In the genomic region with DNA sequence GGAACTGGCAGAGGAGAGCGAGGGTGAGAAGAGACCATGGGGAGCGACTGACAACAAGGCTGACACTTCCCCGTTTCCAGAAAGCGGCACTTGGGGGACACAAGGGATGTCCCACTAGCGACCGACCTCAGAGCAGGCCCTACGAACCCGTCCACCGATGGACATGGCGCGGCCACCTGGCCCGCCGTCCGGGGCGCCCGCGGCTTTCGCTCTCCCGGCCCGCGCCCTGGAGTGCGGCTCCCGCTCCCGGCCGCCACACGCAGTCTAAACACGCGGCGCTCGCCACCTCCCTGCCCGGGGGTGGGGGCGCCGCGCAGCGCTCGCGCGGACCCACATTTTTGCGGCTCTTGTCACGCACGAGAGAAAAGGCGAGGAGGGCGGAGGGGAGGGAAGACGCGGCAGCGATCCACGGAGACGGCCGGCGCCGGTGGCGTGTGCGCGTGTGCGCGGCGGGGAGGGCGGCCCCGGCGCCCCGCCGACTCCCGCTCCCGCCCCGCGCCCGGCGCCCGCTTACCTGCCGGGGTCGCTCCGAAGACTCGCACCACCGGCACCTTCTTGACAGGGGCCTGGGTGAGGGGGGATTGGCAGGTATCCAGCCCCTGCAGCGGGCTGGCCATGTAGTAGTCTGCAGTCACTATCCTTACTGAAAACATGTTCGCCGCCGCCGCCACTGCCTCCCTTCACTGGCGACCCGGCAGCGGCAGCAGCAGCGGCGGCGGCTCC, we compare ENCODE assay signal across 8 cellular contexts. TPM values are rescaled to one million over a fixed set of nuclear protein-coding genes. Genes with fewer than 3 reads are reported as not detected.
DNase-seq lines count a peak whose midpoint lies in the region; ATAC-seq, FAIRE-seq and TF ChIP-seq lines count a peak whose summit lies in the region.

No MANE protein-coding gene starts in this region.

- H3K23me2 ChIP-seq in H1 (ENCODE audit: low read depth, low read length): peaks cover 9% of the 10 kb centered on the region

- peaks cover 3% of the 10 kb centered on the region for H3K79me1 ChIP-seq in H1 (ENCODE audit: low read depth, low read length)

- peak; percentile 17 for ATAC-seq in HG02678 (IDR thresholded peaks at IDR 0.05; ENCODE audit: unreplicated experiment)
- ATAC-seq in stimulated activated memory B cell treated with anti-CD40 and anti-IgM and Interleukin-4, amounts not matched to agents 10 μg/mL and 1 μg/mL and 100 μg/mL, for 72 hours: peak; percentile 44

- peak overlapping the region; percentile 61; the same call in 1 of the 2 replicates for H2BK5ac ChIP-seq in H1 (ENCODE audit: low read depth, low read length)

- no peak overlapping the region; the same call in 1 of the 2 replicates for H2AFZ ChIP-seq in H1 (ENCODE audit: low read length)

- peaks cover 41% of the 10 kb centered on the region for H3K4me1 Mint-ChIP-seq in stimulated activated memory B cell treated with anti-CD40 and anti-IgM and Interleukin-4, amounts not matched to agents 10 μg/mL and 1 μg/mL and 100 μg/mL, for 72 hours

- no peak for FAIRE-seq in H1 (lab: Jason Lieb, UNC)

- H3K9me3 Mint-ChIP-seq in stimulated activated memory B cell treated with anti-CD40 and anti-IgM and Interleukin-4, amounts not matched to agents 10 μg/mL and 1 μg/mL and 100 μg/mL, for 72 hours: no peaks in the 10 kb centered on the region

- 2% methylated on average over 22 of the region's 85 CpGs; no CpG with 5 or more reads in 1 of the 2 experiments for WGBS in H1 (ENCODE audit: extremely low coverage in 1 of 2, insufficient coverage in 1 of 2, insufficient read length in 1 of 2, insufficient replicate concordance in 2 of 2, low coverage in 1 of 2, low lambda C conversion rate in 2 of 2, missing lambda C conversion rate in 1 of 2), 2 experiments
- 0 to 1% methylated on average over 28 to 55 of the region's 85 CpGs for WGBS in mesodermal cell (ENCODE audit: insufficient coverage in 2 of 2), 2 experiments

- H3K79me2 ChIP-seq in H1 (ENCODE audit: control insufficient read depth in 1 of 2, insufficient read depth in 2 of 2, low read length in 2 of 2): peaks cover 5 to 36% of the 10 kb centered on the region in 2 experiments

- CTCF ChIA-PET in H1 (lab: Charles Lee; ENCODE audit: partially characterized antibody): interaction anchor here (0.6 kb wide), 1 partner anchor 128 kb away, joined by 3 read pairs; no protein-coding TSS in a partner anchor

- H3K9ac ChIP-seq in H1 (replicated peaks in 1 of 4; ENCODE audit: extremely low read depth in 1 of 4, low read depth in 3 of 4, low read length in 3 of 4): peak overlapping the region; percentile 42 to 94 (median 88); a peak in 6 of 7 replicates

- H4K20me1 ChIP-seq in H1 (replicated peaks in 1 of 2; ENCODE audit: control insufficient read depth in 1 of 2, insufficient read depth in 2 of 2, low read length in 2 of 2): peaks cover 20 to 24% of the 10 kb centered on the region in 2 experiments

- POLR2A ChIA-PET in H1 (lab: Charles Lee; ENCODE audit: partially characterized antibody): interaction anchor here (0.6 to 2.4 kb wide), 13 partner anchors 9 to 223 kb away, joined by 3 to 8 read pairs (median 4); a partner anchor contains a TSS

- H2BK120ac ChIP-seq in H1 (replicated peaks; ENCODE audit: low read depth, low read length): no peak overlapping the region

- H2BK20ac ChIP-seq in H1 (ENCODE audit: low read length): no peak overlapping the region

- no peaks in the 10 kb centered on the region for H3K27me3 Mint-ChIP-seq in stimulated activated memory B cell treated with anti-CD40 and anti-IgM and Interleukin-4, amounts not matched to agents 10 μg/mL and 1 μg/mL and 100 μg/mL, for 72 hours

- H3K23ac ChIP-seq in H1 (ENCODE audit: insufficient read length): no peak overlapping the region

- no peak overlapping the region for H2BK12ac ChIP-seq in H1 (ENCODE audit: low read depth, low read length)

- no peak overlapping the region for H3K14ac ChIP-seq in H1 (ENCODE audit: insufficient read length)

- peak overlapping the region; percentile 96 to 97 for H3K4me2 ChIP-seq in H1 (ENCODE audit: insufficient read depth in 1 of 2, low read depth in 2 of 2, low read length in 2 of 2)

- TF ChIP-seq POLR2A in H1 (IDR thresholded peaks at IDR 0.05; ENCODE audit: control extremely low read depth in 1 of 2, low read depth in 2 of 2, low read length in 2 of 2): no peak

- no peak overlapping the region for H2BK15ac ChIP-seq in H1 (ENCODE audit: low read length)

- no peaks in the 10 kb centered on the region for H3K36me3 Mint-ChIP-seq in stimulated activated memory B cell treated with anti-CD40 and anti-IgM and Interleukin-4, amounts not matched to agents 10 μg/mL and 1 μg/mL and 100 μg/mL, for 72 hours

- H4K8ac ChIP-seq in H1 (ENCODE audit: extremely low read depth, insufficient read depth, low read length): no peak overlapping the region

- no peak for TF ChIP-seq RAD21 in H1 (IDR thresholded peaks at IDR 0.05 in 1 of 2, conservative IDR thresholded peaks at IDR 0.05 in 1 of 2; ENCODE audit: low read depth in 2 of 2, low read length in 2 of 2)

- peak overlapping the region; percentile 72 to 88 (median 84) for H3K4me3 ChIP-seq in H1 (ENCODE audit: extremely low read depth in 1 of 4, insufficient read depth in 2 of 4, low read depth in 3 of 4, low read length in 4 of 4)
- H3K4me3 ChIP-seq in mesodermal cell (ENCODE audit: extremely low read depth, insufficient read depth, low read length, poor library complexity, severe bottlenecking): peak overlapping the region; percentile 74

- H3K36me3 ChIP-seq in H1 (ENCODE audit: control insufficient read depth in 2 of 4, insufficient read depth in 4 of 4, low read length in 3 of 4) (peaks cover 0 to 6% (median 0%) of the 10 kb centered on the region in 4 experiments; a peak in 2 of 8 replicates), mesodermal cell (ENCODE audit: control insufficient read depth, insufficient read depth, low read length) (peaks cover 15% of the 10 kb centered on the region)

- no peak overlapping the region; the same call in 1 of the 2 replicates for H3K18ac ChIP-seq in H1 (ENCODE audit: extremely low read depth, low read length)

- H3K27me3 ChIP-seq in H1 (replicated peaks in 1 of 4; ENCODE audit: control insufficient read depth in 3 of 4, extremely low read depth in 1 of 4, insufficient read depth in 3 of 4, low read length in 3 of 4): peaks cover 21 to 42% (median 32%) of the 10 kb centered on the region in 4 experiments

- H3K4me1 ChIP-seq in H1 (replicated peaks in 1 of 4; ENCODE audit: control insufficient read depth in 3 of 4, insufficient read depth in 4 of 4, low read length in 3 of 4): peaks cover 0 to 12% (median 5%) of the 10 kb centered on the region in 4 experiments; a peak in 4 of 7 replicates
- peaks cover 11% of the 10 kb centered on the region for H3K4me1 ChIP-seq in mesodermal cell (ENCODE audit: control insufficient read depth, insufficient read depth, low read length, poor library complexity, severe bottlenecking)

- no peak overlapping the region; the same call in 1 of the 2 replicates for H3K27ac ChIP-seq in H1 (ENCODE audit: low read depth, low read length)
- peak overlapping the region; percentile 97 for H3K27ac ChIP-seq in mesodermal cell (ENCODE audit: low read depth, low read length, severe bottlenecking)

- no peak overlapping the region for H3K56ac ChIP-seq in H1 (replicated peaks; ENCODE audit: insufficient read length, low read depth, low read length)

- no peak overlapping the region for H4K91ac ChIP-seq in H1 (replicated peaks; ENCODE audit: insufficient read length, low read length)

- H3K9me3 ChIP-seq in H1 (ENCODE audit: insufficient read depth in 2 of 2, low read depth in 1 of 2, low read length in 1 of 2) (no peaks in the 10 kb centered on the region; a peak in 1 of 4 replicates), mesodermal cell (ENCODE audit: control insufficient read depth, low read length) (peaks cover 4% of the 10 kb centered on the region)

- no peak overlapping the region for H4K5ac ChIP-seq in H1 (ENCODE audit: insufficient read length, low read depth, low read length)

- peak overlapping the region; percentile 96 for H3K4me3 Mint-ChIP-seq in stimulated activated memory B cell treated with anti-CD40 and anti-IgM and Interleukin-4, amounts not matched to agents 10 μg/mL and 1 μg/mL and 100 μg/mL, for 72 hours

- H2AK5ac ChIP-seq in H1 (ENCODE audit: low read depth, low read length): no peak overlapping the region

- peak overlapping the region; percentile 90 for H3K27ac Mint-ChIP-seq in stimulated activated memory B cell treated with anti-CD40 and anti-IgM and Interleukin-4, amounts not matched to agents 10 μg/mL and 1 μg/mL and 100 μg/mL, for 72 hours

- no peak for TF ChIP-seq CTCF in H1 (IDR thresholded peaks at IDR 0.05; ENCODE audit: control extremely low read depth in 1 of 3, insufficient read depth in 1 of 3, low read depth in 1 of 3, low read length in 3 of 3)

- peak; percentile 18 for DNase-seq in DMS79 (lab: John Stamatoyannopoulos, UW)
- no peak for DNase-seq in DMS79 treated with DMSO at 0.1 percent for 48 hours (lab: John Stamatoyannopoulos, UW)
- peak; percentile 77 for DNase-seq in NCI-H2171 treated with DMSO at 0.1 percent for 48 hours (lab: John Stamatoyannopoulos, UW)
- peak; percentile 9 to 21 for DNase-seq in activated CD8-positive, alpha-beta memory T cell treated with anti-CD3 and anti-CD28 coated beads for 1 hour (ENCODE audit: extremely low read depth in 1 of 2, low read depth in 1 of 2)
- no peak for DNase-seq in H1 (ENCODE audit: low read depth in 1 of 2, low spot score in 2 of 2)

- no peak overlapping the region for H3K4ac ChIP-seq in H1 (replicated peaks; ENCODE audit: insufficient read length, low read depth, low read length)

- no peak for TF ChIP-seq EP300 in H1 (IDR thresholded peaks at IDR 0.05; ENCODE audit: borderline replicate concordance in 1 of 2, low read depth in 2 of 2, low read length in 2 of 2)

TF ChIP-seq in H1, 55 proteins besides CTCF, POLR2A, EP300 and RAD21 (continues in another document):
- TF ChIP-seq CTBP2 (IDR thresholded peaks at IDR 0.05; ENCODE audit: borderline replicate concordance, insufficient read depth, insufficient read length, low read length) (no peak), SAP30 (IDR thresholded peaks at IDR 0.05; ENCODE audit: insufficient read depth, insufficient replicate concordance, low read length) (peak; percentile 45), JUND (IDR thresholded peaks at IDR 0.05; ENCODE audit: low read length) (no peak), SIN3A (conservative IDR thresholded peaks at IDR 0.05 in 1 of 2, IDR thresholded peaks at IDR 0.05 in 1 of 2; ENCODE audit: low read depth in 1 of 2, low read length in 2 of 2) (peak in 1 of 2 experiments; percentile 22; a peak in 1 of 4 replicates)

RNA-seq across cellular contexts. Expression of a gene that starts 0.6 kb away (rescaled TPM):
- total RNA-seq in H1 (2021; fragmentation: NEBNext Ultra II Directional; extraction: Animal tissue kit (Norgen Biotek cat#: 25700)): 5.0 and 6.6 TPM in 2 replicates
- 1.1 and 2.1 TPM in 2 replicates for polyA plus RNA-seq in H1 (2011; rRNA removed)
- 2.8 TPM for polyA plus RNA-seq in H1 (2011; cell fraction: cytosol; rRNA removed)
- 3.3 TPM for polyA plus RNA-seq in H1 (2011; cell fraction: nucleus; rRNA removed)
- polyA plus RNA-seq in H1 (2012, experiment 1 of 2): 1.8 to 3.4 TPM (median 2.1 TPM) in 4 replicates
- polyA plus RNA-seq in H1 (2012, experiment 2 of 2): 0.17 TPM
- 2.8 TPM for polyA plus RNA-seq in H1 (2013, experiment 1 of 2)
- 2.5 TPM for polyA plus RNA-seq in H1 (2013, experiment 2 of 2)
- polyA minus RNA-seq in H1 (2011; rRNA and poly(A)+ RNA removed): 9.4 and 12.6 TPM in 2 replicates
- polyA minus RNA-seq in H1 (2011; cell fraction: cytosol; rRNA and poly(A)+ RNA removed): 4.6 TPM
- 27.3 TPM for polyA minus RNA-seq in H1 (2011; cell fraction: nucleus; rRNA and poly(A)+ RNA removed)
- 7.4 TPM for polyA plus RNA-seq in mesodermal cell (2013, experiment 1 of 2)
- polyA plus RNA-seq in mesodermal cell (2013, experiment 2 of 2): 7.8 TPM

Comparison
In these comparisons a context has a peak if more than half of its experiments do, and no peak if none do; other contexts are left out.
1. DNase-seq: peak in DMS79 (single experiment), NCI-H2171 treated with DMSO at 0.1 percent for 48 hours (single experiment) and activated CD8-positive, alpha-beta memory T cell treated with anti-CD3 and anti-CD28 coated beads for 1 hour (2 of 2); none in DMS79 treated with DMSO at 0.1 percent for 48 hours (single experiment) and H1 (0 of 2).